Comparison of ENCODE assay signal across 8 cellular contexts in genomic region chr6:138987299-138987642, GRCh38. TPM values are rescaled to one million over a fixed set of nuclear protein-coding genes. Genes with fewer than 3 reads are reported as not detected.
DNase-seq lines count a peak whose midpoint lies in the region; ATAC-seq, FAIRE-seq and TF ChIP-seq lines count a peak whose summit lies in the region.

No MANE protein-coding gene starts in this region.

- peak overlapping the region; percentile 81 to 85 (median 83) for H3K4me3 ChIP-seq in right lobe of liver
- H3K4me3 ChIP-seq in upper lobe of left lung: peak overlapping the region; percentile 72 to 97 (median 96)

- H3K27ac Mint-ChIP-seq in brain: peak overlapping the region in 4 of 5 experiments; percentile 37 to 92 (median 89)

- H3K4me3 Mint-ChIP-seq in brain: peak overlapping the region in 1 of 5 experiments; percentile 90

- H3K9me3 Mint-ChIP-seq in brain: no peaks in the 10 kb centered on the region

- peaks cover 0 to 62% (median 17%) of the 10 kb centered on the region in 4 donors for H3K4me1 ChIP-seq in right lobe of liver
- H3K4me1 ChIP-seq in upper lobe of left lung: peaks cover 26 to 41% (median 34%) of the 10 kb centered on the region in 4 donors

- DNase-seq in D341Med (ENCODE audit: low spot score): peak; percentile 62
- DNase-seq in right lobe of liver: peak; percentile 48 to 65 (median 61)
- no peak for DNase-seq in upper lobe of left lung
- no peak for DNase-seq in T1000 (lab: John Stamatoyannopoulos, UW)
- DNase-seq in RCC 7860 (ENCODE audit: low spot score): no peak
- no peak for DNase-seq in OCI-M1 (lab: John Stamatoyannopoulos, UW)

- WGBS in right lobe of liver (ENCODE audit: insufficient coverage, low coverage, low lambda C conversion rate, missing lambda C conversion rate): 9% methylated on average over 7 of the region's 30 CpGs
- 1% methylated on average over 17 of the region's 30 CpGs; no CpG with 5 or more reads in 1 of the 2 donors for WGBS in upper lobe of left lung, 2 donors

- H3K4me1 Mint-ChIP-seq in brain: peaks cover 9% of the 10 kb centered on the region

- H3K36me3 ChIP-seq in right lobe of liver (no peaks in the 10 kb centered on the region), upper lobe of left lung (no peaks in the 10 kb centered on the region)

- TF ChIP-seq EP300 in upper lobe of left lung (IDR thresholded peaks at IDR 0.05): no peak

- H3K27ac ChIP-seq in right lobe of liver (peak overlapping the region; percentile 89 to 94 (median 90)), upper lobe of left lung (peak overlapping the region; percentile 89 to 98 (median 94))

- TF ChIP-seq CTCF in brain (conservative IDR thresholded peaks at IDR 0.05) (no peak), right lobe of liver (IDR thresholded peaks at IDR 0.05) (no peak), upper lobe of left lung (IDR thresholded peaks at IDR 0.05) (no peak)

- H3K27me3 Mint-ChIP-seq in brain: peaks cover 3% of the 10 kb centered on the region

- H3K36me3 Mint-ChIP-seq in brain: no peaks in the 10 kb centered on the region

- H3K9me3 ChIP-seq in right lobe of liver (no peaks in the 10 kb centered on the region), upper lobe of left lung (no peaks in the 10 kb centered on the region)

- intact Hi-C loops in right lobe of liver (cut with DNase I): loop anchor here (5.0 to 10.0 kb wide), 2 partner anchors 40 to 48 kb away; partner anchors contain the start of gene ABRACL (in 1 of the 2)

- H3K27me3 ChIP-seq in right lobe of liver (no peaks in the 10 kb centered on the region), upper lobe of left lung (no peaks in the 10 kb centered on the region)

- no peak for FAIRE-seq in RCC 7860 (lab: Jason Lieb, UNC)

- TF ChIP-seq POLR2A in right lobe of liver (IDR thresholded peaks at IDR 0.05) (no peak), upper lobe of left lung (IDR thresholded peaks at IDR 0.05) (no peak)

- ATAC-seq in HG03139 (IDR thresholded peaks at IDR 0.05; ENCODE audit: unreplicated experiment) (peak; percentile 14), right lobe of liver (peak in 3 of 4 donors; percentile 1 to 3 (median 2)), upper lobe of left lung (ENCODE audit: low FRiP score in 2 of 2) (no peak)

RNA-seq across cellular contexts. Expression of gene REPS1, which starts 0.8 kb away (rescaled TPM):
- polyA plus RNA-seq in brain (ENCODE audit: insufficient read depth, low read depth, low replicate concordance): 60.7 TPM
- total RNA-seq in right lobe of liver (10 to 100 TPM; 17.0 to 68.0 (median 34.0) TPM), upper lobe of left lung (10 to 100 TPM; 30.8 to 90.1 (median 38.6) TPM)

RNA-seq across cellular contexts. Expression of gene ABRACL, which starts 41.3 kb away (rescaled TPM):
- 59.3 TPM for polyA plus RNA-seq in brain (ENCODE audit: insufficient read depth, low read depth, low replicate concordance)
- total RNA-seq in right lobe of liver (10 to 100 TPM; 22.5 to 52.0 (median 39.6) TPM), upper lobe of left lung (10 to 100 TPM; 10.3 to 40.8 (median 28.9) TPM)

Comparison
In these comparisons a context has a peak if more than half of its experiments do, and no peak if none do; other contexts are left out.
1. DNase-seq: peak in D341Med (single experiment) and right lobe of liver (3 of 3); none in upper lobe of left lung (0 of 2), T1000 (single experiment), RCC 7860 (single experiment) and OCI-M1 (single experiment).
2. ATAC-seq: peak in HG03139 (single experiment) and right lobe of liver (3 of 4); none in upper lobe of left lung (0 of 2).